In the genomic region with DNA sequence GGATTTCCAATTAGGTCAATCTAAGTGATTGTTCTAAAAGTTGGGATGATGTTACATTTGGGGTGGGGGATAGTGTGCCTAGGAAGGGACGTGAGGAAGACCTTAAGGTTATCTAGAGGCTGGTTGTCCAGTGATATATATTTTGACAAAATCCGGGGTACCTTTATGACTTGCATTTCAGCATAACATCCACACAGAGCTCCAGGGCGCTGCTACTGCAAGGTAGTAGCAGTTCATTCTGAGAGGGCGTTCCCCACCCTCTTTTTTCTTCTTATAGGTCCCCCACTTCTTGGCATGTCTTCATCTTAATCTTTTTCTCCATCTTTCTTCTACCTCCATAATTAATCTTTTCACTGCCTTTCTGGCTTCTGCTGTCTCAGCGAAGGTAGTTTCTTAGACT, we compare ENCODE assay signal across 24 cellular contexts.
DNase-seq lines count a peak whose midpoint lies in the region; ATAC-seq, FAIRE-seq and TF ChIP-seq lines count a peak whose summit lies in the region.
"Had no signal": no experiment of that assay in that cellular context is flagged by ENCODE, and none has a peak within 500 bp of the region (broad histone marks: within the 10 kb centered on the region; RNA-seq: fewer than 3 reads in every experiment).

No MANE protein-coding gene starts in this region.

- H3K27ac ChIP-seq in A549 (no peak overlapping the region), Panc1 (ENCODE audit: low read length) (no peak overlapping the region), caudate nucleus (ENCODE audit: low read depth, low read length) (peak overlapping the region; percentile 59)
- H3K27ac ChIP-seq: 22Rv1, BLaER1 had no signal

- no peak for TF ChIP-seq EP300 in A549 (IDR thresholded peaks at IDR 0.05)

- TF ChIP-seq CTCF in A549 (IDR thresholded peaks at IDR 0.05) (no peak), Panc1 (IDR thresholded peaks at IDR 0.05) (0 out of 2 replicates have a peak, but pooled peaks have one; percentile 12), omental fat pad (IDR thresholded peaks at IDR 0.05) (no peak)

- FAIRE-seq in A549 (lab: Jason Lieb, UNC): no peak
- FAIRE-seq: GM12878, GM12892, GM18507 had no signal

- H3K9me3 ChIP-seq in A549 (no peaks in the 10 kb centered on the region), Panc1 (ENCODE audit: control insufficient read depth, insufficient read depth, low read depth, low read length) (no peaks in the 10 kb centered on the region)
- H3K9me3 ChIP-seq: BE2C, BLaER1 had no signal

- POLR2A ChIA-PET in A549 (lab: Yijun Ruan, JAX) (no interaction called here), Panc1 (lab: Charles Lee) (no interaction called here)

- intact Hi-C loops in Panc1 (cut with micrococcal nuclease; ENCODE audit: unreplicated experiment): no loop called here

- in situ Hi-C loops in Panc1 (cut with HindIII; ENCODE audit: low pct_unique_long_range_greater_than_20kb, low sequenced_read_pairs): no loop called here

- H3K4me1 ChIP-seq in A549 (no peaks in the 10 kb centered on the region), Panc1 (ENCODE audit: control insufficient read depth, insufficient read depth, low read length) (no peaks in the 10 kb centered on the region)
- H3K4me1 ChIP-seq: BE2C, BLaER1 had no signal

- DNase-seq in A549 (ENCODE audit: low read depth in 1 of 2, low spot score in 1 of 2) (no peak), Panc1 (ENCODE audit: low read depth, low spot score) (no peak), caudate nucleus (lab: John Stamatoyannopoulos, UW) (peak in 7 of 61 donors; percentile 14 to 62 (median 35)), omental fat pad (ENCODE audit: low spot score) (no peak), NCI-H1930 (lab: John Stamatoyannopoulos, UW) (no peak)
- DNase-seq: ACHN; BE2C; C1 segment of cervical spinal cord; CD4-positive, alpha-beta memory T cell; CD4-positive, CD25-positive, alpha-beta regulatory T cell; CD8-positive, alpha-beta memory T cell; COR-L47; DMS 273 treated with DMSO at 0.1 percent for 48 hours; DMS153; DMS53; DMS79; DND-41; EL; GDM1 had no signal

- BruUV-seq in Panc1 (replicated peaks; lab: Mats Ljungman, UMichigan): no TSS peak

- TF ChIP-seq RAD21 in A549 (conservative IDR thresholded peaks at IDR 0.05 in 1 of 2, IDR thresholded peaks at IDR 0.05 in 1 of 2): no peak

- no peaks in the 10 kb centered on the region; the same call in 1 of the 2 replicates for H3K27me3 ChIP-seq in Panc1 (ENCODE audit: control insufficient read depth, insufficient read depth, low read length)
- H3K27me3 ChIP-seq: BLaER1 had no signal

- H3K4me2 ChIP-seq in A549: no peak overlapping the region
- H3K4me2 ChIP-seq: BLaER1 had no signal

- H3K36me3 ChIP-seq in Panc1 (ENCODE audit: control insufficient read depth, insufficient read depth, low read length): no peaks in the 10 kb centered on the region
- H3K36me3 ChIP-seq: BE2C, BLaER1 had no signal

- TF ChIP-seq POLR2A in A549 (IDR thresholded peaks at IDR 0.05; ENCODE audit: low read length): no peak

- CTCF ChIA-PET in A549 (lab: Yijun Ruan, JAX) (no interaction called here), Panc1 (lab: Charles Lee) (no interaction called here)

- ATAC-seq in A549 (peak; percentile 50 to 60; a peak in 2 of 6 replicates), Panc1 (no peak), omental fat pad (ENCODE audit: low FRiP score) (no peak)

- H3K4me3 ChIP-seq in A549 (no peak overlapping the region), Panc1 (ENCODE audit: low read depth in 2 of 2, low read length in 2 of 2) (no peak overlapping the region)
- H3K4me3 ChIP-seq: BLaER1, GM12878 had no signal

- 1% methylated on average over 5 of the region's 5 CpGs for WGBS in A549 (ENCODE audit: missing lambda C conversion rate)

TF ChIP-seq in A549, 52 proteins besides CTCF, POLR2A, EP300 and RAD21:
- TF ChIP-seq RFX5 (IDR thresholded peaks at IDR 0.05) (no peak), NFE2L2 (conservative IDR thresholded peaks at IDR 0.05; ENCODE audit: low read length) (no peak), JUNB (IDR thresholded peaks at IDR 0.05) (no peak), ZSCAN20 (CRISPR knock-in tag; IDR thresholded peaks at IDR 0.05) (no peak), KDM5A (IDR thresholded peaks at IDR 0.05) (no peak), MAZ (IDR thresholded peaks at IDR 0.05; ENCODE audit: borderline replicate concordance, low read depth, low read length) (no peak), CHD4 (IDR thresholded peaks at IDR 0.05; ENCODE audit: borderline replicate concordance) (no peak)

Comparison
In these comparisons a context has a peak if more than half of its experiments do, and no peak if none do; other contexts are left out.
1. ATAC-seq: peak in A549 (2 of 2); none in Panc1 (single experiment) and omental fat pad (single experiment).